39 cellular contexts compared by ENCODE assay signal in the genomic region with DNA sequence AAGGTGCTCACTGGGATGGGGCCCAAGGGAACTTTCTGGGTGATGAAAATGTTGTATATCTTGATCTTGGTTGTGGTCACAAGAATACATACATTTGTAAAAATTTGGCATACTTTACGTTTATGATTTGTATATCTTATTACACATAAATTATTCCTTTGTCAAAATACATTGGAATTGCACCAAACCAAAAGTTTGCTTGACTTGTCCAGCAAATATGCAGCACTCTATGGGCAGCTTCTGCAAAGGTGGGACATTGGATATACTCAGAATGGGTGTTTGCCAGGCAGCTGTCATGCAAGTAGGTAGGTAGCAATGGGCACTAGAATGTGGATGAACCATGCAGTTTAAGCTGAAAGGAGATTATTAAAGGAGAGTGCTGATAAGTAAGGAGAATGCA.
"Had no signal": no experiment of that assay in that cellular context is flagged by ENCODE, and none has a peak within 500 bp of the region (broad histone marks: within the 10 kb centered on the region; RNA-seq: fewer than 3 reads in every experiment).

No MANE protein-coding gene starts in this region.

- H3K36me3 ChIP-seq: adrenal gland, ascending aorta, brain microvascular endothelial cell, breast epithelium, cardiac muscle cell had no signal

- FAIRE-seq: astrocyte, bronchial epithelial cell, colon had no signal

- H3K27ac Mint-ChIP-seq: activated naive CD4-positive, alpha-beta T cell treated with anti-CD3 and anti-CD28 coated beads for 36 hours; activated naive CD4-positive, alpha-beta T cell treated with anti-CD3 and anti-CD28 coated beads, Interleukin-2, amount 10 ng/mL, durations not matched to agents 7 days and 5 days; activated naive CD4-positive, alpha-beta T cell treated with anti-CD3 and anti-CD28 coated beads, Interleukin-2, amount 50 U/mL, for 24 hours; activated naive CD4-positive, alpha-beta T cell treated with anti-CD3 and anti-CD28 coated beads, Interleukin-2, amount 50 U/mL, for 72 hours; activated naive CD8-positive, alpha-beta T cell; activated naive CD8-positive, alpha-beta T cell treated with anti-CD3 and anti-CD28 coated beads for 36 hours; activated naive CD8-positive, alpha-beta T cell treated with anti-CD3 and anti-CD28 coated beads, Interleukin-2, amount 10 ng/mL, durations not matched to agents 7 days and 5 days; activated naive CD8-positive, alpha-beta T cell treated with anti-CD3 and anti-CD28 coated beads, Interleukin-2, amount 50 U/mL, for 24 hours; activated T-cell treated with anti-CD3 and anti-CD28 coated beads, Interleukin-2, amount 50 U/mL, for 72 hours; activated T-helper 1 cell treated with anti-CD3 and anti-CD28 coated beads, Interleukin-12 subunit alpha, Interleukin-12 subunit beta, Interleukin-2, Interleukin-4 antibody, amounts not matched to agents 30 ng/mL and 10 ng/mL and 1 ng/mL, durations not matched to agents 14 hours and 24 hours and 36 hours; activated T-helper 17 cell treated with anti-CD3 and anti-CD28 coated beads, Interleukin-2, amount 50 U/mL, for 72 hours; activated T-helper 2 cell treated with anti-CD3 and anti-CD28 coated beads, Interferon-gamma antibody, Interleukin-2, Interleukin-4, amounts not matched to agents 10 μg/mL and 5 μg/mL and 100 μg/mL, durations not matched to agents 14 hours and 24 hours and 36 hours; brain had no signal

- ATAC-seq: activated naive CD4-positive, alpha-beta T cell treated with anti-CD3 and anti-CD28 coated beads, Interleukin-2, amount 50 U/mL, for 72 hours; activated naive CD8-positive, alpha-beta T cell treated with anti-CD3 and anti-CD28 coated beads, Interleukin-2, amount 50 U/mL, for 24 hours; activated T-cell treated with anti-CD3 and anti-CD28 coated beads, Interleukin-2, amount 50 U/mL, for 4 hours; activated T-cell treated with anti-CD3 and anti-CD28 coated beads, Interleukin-2, amount 50 U/mL, for 72 hours; activated T-helper 17 cell treated with anti-CD3 and anti-CD28 coated beads, Interleukin-2, amount 50 U/mL, for 72 hours; body of pancreas had no signal

- H3K4me3 ChIP-seq: adrenal gland, ascending aorta, body of pancreas, breast epithelium, cardiac muscle cell had no signal

- H3K4me1 Mint-ChIP-seq: activated naive CD4-positive, alpha-beta T cell treated with anti-CD3 and anti-CD28 coated beads, Interleukin-2, amount 10 ng/mL, durations not matched to agents 7 days and 5 days; activated naive CD4-positive, alpha-beta T cell treated with anti-CD3 and anti-CD28 coated beads, Interleukin-2, amount 50 U/mL, for 24 hours; activated naive CD8-positive, alpha-beta T cell treated with anti-CD3 and anti-CD28 coated beads for 36 hours; activated naive CD8-positive, alpha-beta T cell treated with anti-CD3 and anti-CD28 coated beads, Interleukin-2, amount 10 ng/mL, durations not matched to agents 7 days and 5 days; activated naive CD8-positive, alpha-beta T cell treated with anti-CD3 and anti-CD28 coated beads, Interleukin-2, amount 50 U/mL, for 24 hours; activated T-helper 17 cell treated with anti-CD3 and anti-CD28 coated beads, Interleukin-2, amount 50 U/mL, for 72 hours; brain; central memory CD8-positive, alpha-beta T cell had no signal

- H3K9me3 Mint-ChIP-seq: activated naive CD4-positive, alpha-beta T cell treated with anti-CD3 and anti-CD28 coated beads for 36 hours; activated naive CD4-positive, alpha-beta T cell treated with anti-CD3 and anti-CD28 coated beads, Interleukin-2, amount 10 ng/mL, durations not matched to agents 7 days and 5 days; activated naive CD4-positive, alpha-beta T cell treated with anti-CD3 and anti-CD28 coated beads, Interleukin-2, amount 50 U/mL, for 24 hours; activated naive CD8-positive, alpha-beta T cell treated with anti-CD3 and anti-CD28 coated beads for 36 hours; activated naive CD8-positive, alpha-beta T cell treated with anti-CD3 and anti-CD28 coated beads, Interleukin-2, amount 10 ng/mL, durations not matched to agents 7 days and 5 days; activated naive CD8-positive, alpha-beta T cell treated with anti-CD3 and anti-CD28 coated beads, Interleukin-2, amount 50 U/mL, for 24 hours; activated T-cell treated with anti-CD3 and anti-CD28 coated beads, Interleukin-2, amount 50 U/mL, for 4 hours; activated T-helper 1 cell treated with anti-CD3 and anti-CD28 coated beads, Interleukin-12 subunit alpha, Interleukin-12 subunit beta, Interleukin-2, Interleukin-4 antibody, amounts not matched to agents 30 ng/mL and 10 ng/mL and 1 ng/mL, durations not matched to agents 14 hours and 24 hours and 36 hours; activated T-helper 17 cell treated with anti-CD3 and anti-CD28 coated beads, Interleukin-2, amount 50 U/mL, for 72 hours; activated T-helper 2 cell treated with anti-CD3 and anti-CD28 coated beads, Interferon-gamma antibody, Interleukin-2, Interleukin-4, amounts not matched to agents 10 μg/mL and 5 μg/mL and 100 μg/mL, durations not matched to agents 14 hours and 24 hours and 36 hours; brain; central memory CD8-positive, alpha-beta T cell had no signal

- H3K4me1 ChIP-seq: adrenal gland, ascending aorta, breast epithelium had no signal

- H3K27me3 ChIP-seq: adrenal gland, ascending aorta, body of pancreas, brain microvascular endothelial cell, breast epithelium, cardiac muscle cell had no signal

- H3K36me3 Mint-ChIP-seq: activated naive CD4-positive, alpha-beta T cell treated with anti-CD3 and anti-CD28 coated beads, Interleukin-2, amount 10 ng/mL, durations not matched to agents 7 days and 5 days; activated naive CD4-positive, alpha-beta T cell treated with anti-CD3 and anti-CD28 coated beads, Interleukin-2, amount 50 U/mL, for 24 hours; activated naive CD4-positive, alpha-beta T cell treated with anti-CD3 and anti-CD28 coated beads, Interleukin-2, amount 50 U/mL, for 72 hours; activated naive CD8-positive, alpha-beta T cell; activated naive CD8-positive, alpha-beta T cell treated with anti-CD3 and anti-CD28 coated beads for 36 hours; activated naive CD8-positive, alpha-beta T cell treated with anti-CD3 and anti-CD28 coated beads, Interleukin-2, amount 10 ng/mL, durations not matched to agents 7 days and 5 days had no signal

- H3K4me3 Mint-ChIP-seq: activated naive CD4-positive, alpha-beta T cell treated with anti-CD3 and anti-CD28 coated beads for 36 hours; activated naive CD4-positive, alpha-beta T cell treated with anti-CD3 and anti-CD28 coated beads, Interleukin-2, amount 10 ng/mL, durations not matched to agents 7 days and 5 days; activated naive CD4-positive, alpha-beta T cell treated with anti-CD3 and anti-CD28 coated beads, Interleukin-2, amount 50 U/mL, for 24 hours; activated naive CD8-positive, alpha-beta T cell; activated naive CD8-positive, alpha-beta T cell treated with anti-CD3 and anti-CD28 coated beads for 36 hours; activated naive CD8-positive, alpha-beta T cell treated with anti-CD3 and anti-CD28 coated beads, Interleukin-2, amount 10 ng/mL, durations not matched to agents 7 days and 5 days; activated naive CD8-positive, alpha-beta T cell treated with anti-CD3 and anti-CD28 coated beads, Interleukin-2, amount 50 U/mL, for 24 hours; activated T-cell treated with anti-CD3 and anti-CD28 coated beads, Interleukin-2, amount 50 U/mL, for 4 hours; activated T-cell treated with anti-CD3 and anti-CD28 coated beads, Interleukin-2, amount 50 U/mL, for 72 hours; activated T-helper 1 cell treated with anti-CD3 and anti-CD28 coated beads, Interleukin-12 subunit alpha, Interleukin-12 subunit beta, Interleukin-2, Interleukin-4 antibody, amounts not matched to agents 30 ng/mL and 10 ng/mL and 1 ng/mL, durations not matched to agents 14 hours and 24 hours and 36 hours; activated T-helper 17 cell treated with anti-CD3 and anti-CD28 coated beads, Interleukin-2, amount 50 U/mL, for 72 hours; brain; central memory CD8-positive, alpha-beta T cell had no signal

- H3K27me3 Mint-ChIP-seq: activated naive CD4-positive, alpha-beta T cell treated with anti-CD3 and anti-CD28 coated beads, Interleukin-2, amount 10 ng/mL, durations not matched to agents 7 days and 5 days; activated naive CD4-positive, alpha-beta T cell treated with anti-CD3 and anti-CD28 coated beads, Interleukin-2, amount 50 U/mL, for 24 hours; activated naive CD8-positive, alpha-beta T cell; activated naive CD8-positive, alpha-beta T cell treated with anti-CD3 and anti-CD28 coated beads, Interleukin-2, amount 10 ng/mL, durations not matched to agents 7 days and 5 days; activated T-helper 17 cell treated with anti-CD3 and anti-CD28 coated beads, Interleukin-2, amount 50 U/mL, for 72 hours had no signal

- DNase-seq: activated effector memory CD4-positive, alpha-beta T cell treated with anti-CD3 and anti-CD28 coated beads, Interleukin-2, amount 50 U/mL, for 16 hours; activated effector memory CD4-positive, alpha-beta T cell treated with Interleukin-2 at 50 U/mL for 16 hours; activated gamma-delta T cell; activated gamma-delta T cell treated with Interleukin-2 at 50 U/mL for 16 hours; activated naive CD4-positive, alpha-beta T cell; activated naive CD4-positive, alpha-beta T cell treated with anti-CD3 and anti-CD28 coated beads for 36 hours; activated naive CD4-positive, alpha-beta T cell treated with anti-CD3 and anti-CD28 coated beads, Interleukin-2, amount 10 ng/mL, durations not matched to agents 7 days and 5 days; activated naive CD4-positive, alpha-beta T cell treated with anti-CD3 and anti-CD28 coated beads, Interleukin-2, amount 50 U/mL, for 16 hours; activated naive CD4-positive, alpha-beta T cell treated with Interleukin-2 at 50 U/mL for 16 hours; activated naive CD8-positive, alpha-beta T cell treated with anti-CD3 and anti-CD28 coated beads for 36 hours; activated naive CD8-positive, alpha-beta T cell treated with anti-CD3 and anti-CD28 coated beads, Interleukin-2, amount 10 ng/mL, durations not matched to agents 7 days and 5 days; activated naive CD8-positive, alpha-beta T cell treated with anti-CD3 and anti-CD28 coated beads, Interleukin-2, amount 50 U/mL, for 24 hours; activated T-cell treated with anti-CD3 and anti-CD28 coated beads, Interleukin-2, amount 50 U/mL, for 4 hours; activated T-cell treated with anti-CD3 and anti-CD28 coated beads, Interleukin-2, amount 50 U/mL, for 48 hours; activated T-cell treated with anti-CD3 and anti-CD28 coated beads, Interleukin-2, amount 50 U/mL, for 72 hours; adrenal gland; amniotic stem cell; amygdala; anterior cingulate cortex; aorta; body of pancreas; brain microvascular endothelial cell; caudate nucleus; central memory CD4-positive, alpha-beta T cell; cerebellar nuclear complex had no signal

- H3K27ac ChIP-seq: adrenal gland, ascending aorta, body of pancreas, brain microvascular endothelial cell, breast epithelium, cardiac muscle cell had no signal

- H3K9me3 ChIP-seq: adrenal gland, ascending aorta, body of pancreas, breast epithelium had no signal
